ENCODE assay signal across 10 cellular contexts in genomic region chr1:63148825-63149645, GRCh38.
DNase-seq lines count a peak whose midpoint lies in the region; ATAC-seq and TF ChIP-seq lines count a peak whose summit lies in the region.
"Had no signal": no experiment of that assay in that cellular context is flagged by ENCODE, and none has a peak within 500 bp of the region (broad histone marks: within the 10 kb centered on the region; RNA-seq: fewer than 3 reads in every experiment).

No MANE protein-coding gene starts in this region.

- H3K9me3 Mint-ChIP-seq in nephron progenitor cell: no peaks in the 10 kb centered on the region

- H3K4me2 ChIP-seq in OCI-LY7 (ENCODE audit: low read length): no peak overlapping the region

- in situ Hi-C loops in GM13977 (cut with MboI; ENCODE audit: low pct_unique_long_range_greater_than_20kb, low sequenced_read_pairs, unreplicated experiment): no loop called here

- peak; percentile 87 for ATAC-seq in HG03342 (IDR thresholded peaks at IDR 0.05; ENCODE audit: unreplicated experiment)
- ATAC-seq in HG02938 (IDR thresholded peaks at IDR 0.05; ENCODE audit: unreplicated experiment): no peak

- BruUV-seq in OCI-LY7 (replicated peaks; lab: Mats Ljungman, UMichigan): no TSS peak

- no peak overlapping the region for H3K4me3 ChIP-seq in OCI-LY7 (ENCODE audit: low read depth, low read length, poor library complexity, severe bottlenecking)
- H3K4me3 ChIP-seq: SK-N-MC had no signal

- peaks cover 9% of the 10 kb centered on the region for H3K27me3 Mint-ChIP-seq in nephron progenitor cell (ENCODE audit: low read depth, poor library complexity)

- no peak overlapping the region for H3K27ac Mint-ChIP-seq in nephron progenitor cell
- H3K27ac Mint-ChIP-seq: naive B cell had no signal

- H4K20me1 ChIP-seq in OCI-LY7 (ENCODE audit: insufficient read depth, low read length): no peaks in the 10 kb centered on the region

- no peaks in the 10 kb centered on the region for H3K4me1 ChIP-seq in OCI-LY7 (ENCODE audit: insufficient read depth, low read length, poor library complexity, severe bottlenecking)

- no peaks in the 10 kb centered on the region for H3K79me2 ChIP-seq in OCI-LY7 (ENCODE audit: insufficient read depth, low read depth, low read length)

- CTCF ChIA-PET in OCI-LY7 (lab: Charles Lee; ENCODE audit: unreplicated experiment): no interaction called here

- H3K9me3 ChIP-seq in OCI-LY7 (ENCODE audit: low read length): no peaks in the 10 kb centered on the region

- H3K9me2 ChIP-seq in OCI-LY7 (ENCODE audit: insufficient read depth, low read length): no peaks in the 10 kb centered on the region

- POLR2A ChIA-PET in OCI-LY7 (lab: Charles Lee): interaction anchor here (0.5 to 0.6 kb wide), 2 partner anchors 227 to 760 kb away, joined by 3 to 4 read pairs; no protein-coding TSS in a partner anchor

- intact Hi-C loops in OCI-LY7 (cut with micrococcal nuclease; ENCODE audit: unreplicated experiment): no loop called here

- H3K4me1 Mint-ChIP-seq in nephron progenitor cell: no peaks in the 10 kb centered on the region
- H3K4me1 Mint-ChIP-seq: naive B cell had no signal

- no peak overlapping the region for H3K4me3 Mint-ChIP-seq in nephron progenitor cell
- H3K4me3 Mint-ChIP-seq: naive B cell had no signal

- no peaks in the 10 kb centered on the region for H3K36me3 Mint-ChIP-seq in nephron progenitor cell (ENCODE audit: low read depth)
- H3K36me3 Mint-ChIP-seq: naive B cell had no signal

- TF ChIP-seq CTCF in C4-2B (conservative IDR thresholded peaks at IDR 0.05) (peak; percentile 86), GM13977 (IDR thresholded peaks at IDR 0.05; ENCODE audit: extremely low read depth, insufficient read depth, missing control alignments) (peak; percentile 72), OCI-LY7 (conservative IDR thresholded peaks at IDR 0.05; ENCODE audit: low read length) (peak; percentile 77), nephron progenitor cell (IDR thresholded peaks at IDR 0.05) (peak; percentile 66)

- DNase-seq in GM13977 (ENCODE audit: low spot score) (peak; percentile 25), OCI-LY7 (ENCODE audit: low spot score) (peak; percentile 29), ecto neural progenitor cell (ENCODE audit: low spot score) (peak; percentile 58), nephron progenitor cell (peak; percentile 49)
- no peak for DNase-seq in effector CD4-positive, alpha-beta T cell
- DNase-seq: naive B cell had no signal

- no peak overlapping the region for H3K27ac ChIP-seq in C4-2B
- no peak overlapping the region for H3K27ac ChIP-seq in OCI-LY7 (ENCODE audit: low read depth, low read length, poor library complexity, severe bottlenecking)
- H3K27ac ChIP-seq: SK-N-MC had no signal

- H2AFZ ChIP-seq in OCI-LY7 (ENCODE audit: low read length): no peak overlapping the region

- H3K36me3 ChIP-seq in OCI-LY7 (ENCODE audit: insufficient read depth, low read length): no peaks in the 10 kb centered on the region
